Comparison of ENCODE assay signal across 11 cellular contexts in genomic region chr10:22683995-22684305, GRCh38. TPM values are rescaled to one million over a fixed set of nuclear protein-coding genes. Genes with fewer than 3 reads are reported as not detected.
DNase-seq lines count a peak whose midpoint lies in the region; ATAC-seq and TF ChIP-seq lines count a peak whose summit lies in the region.
"Had no signal": no experiment of that assay in that cellular context is flagged by ENCODE, and none has a peak within 500 bp of the region (broad histone marks: within the 10 kb centered on the region; RNA-seq: fewer than 3 reads in every experiment).

No MANE protein-coding gene starts in this region.

- H3K9me2 ChIP-seq in PC-9 (ENCODE audit: insufficient read depth): no peaks in the 10 kb centered on the region

- no peaks in the 10 kb centered on the region for H4K20me1 ChIP-seq in PC-9 (ENCODE audit: insufficient read depth)

- H3K4me1 ChIP-seq in PC-9 (replicated peaks; ENCODE audit: insufficient read depth) (peaks cover 49% of the 10 kb centered on the region), thoracic aorta (ENCODE audit: control insufficient read depth in 1 of 2, low read depth in 2 of 2) (peaks cover 26 to 52% of the 10 kb centered on the region in 2 donors), psoas muscle (no peaks in the 10 kb centered on the region)

- no peaks in the 10 kb centered on the region for H3K36me3 ChIP-seq in PC-9 (ENCODE audit: low read depth)
- H3K36me3 ChIP-seq in thoracic aorta: no peaks in the 10 kb centered on the region
- H3K36me3 ChIP-seq in psoas muscle (ENCODE audit: insufficient read depth in 1 of 2, low read depth in 1 of 2): no peaks in the 10 kb centered on the region

- peak overlapping the region; percentile 99 for H3K27ac Mint-ChIP-seq in activated CD8-positive, alpha-beta memory T cell treated with anti-CD3 and anti-CD28 coated beads, Interleukin-2, amount 10 ng/mL, durations not matched to agents 7 days and 5 days

- H2AFZ ChIP-seq in PC-9: no peak overlapping the region

- DNase-seq in activated CD8-positive, alpha-beta memory T cell treated with anti-CD3 and anti-CD28 coated beads, Interleukin-2, amount 10 ng/mL, durations not matched to agents 7 days and 5 days: no peak
- no peak for DNase-seq in activated CD8-positive, alpha-beta memory T cell treated with anti-CD3 and anti-CD28 coated beads for 24 hours
- DNase-seq in PC-9 (no peak), erythroblast (lab: John Stamatoyannopoulos, UW) (peak; percentile 77 to 81), thoracic aorta (ENCODE audit: low spot score) (no peak), psoas muscle (no peak)
- DNase-seq: hypothalamus, NCI-H187 treated with DMSO at 0.1 percent for 48 hours had no signal

- H3K9me3 Mint-ChIP-seq in activated CD8-positive, alpha-beta memory T cell treated with anti-CD3 and anti-CD28 coated beads, Interleukin-2, amount 10 ng/mL, durations not matched to agents 7 days and 5 days (ENCODE audit: low read depth): no peaks in the 10 kb centered on the region

- WGBS in psoas muscle, 3 donors: 74 to 78% (median 74%) methylated on average over 1 of the region's 1 CpG

- H3K9me3 ChIP-seq in PC-9 (ENCODE audit: insufficient read depth, low read depth) (no peaks in the 10 kb centered on the region), thoracic aorta (no peaks in the 10 kb centered on the region), psoas muscle (no peaks in the 10 kb centered on the region)

- TF ChIP-seq CTCF in PC-9 (conservative IDR thresholded peaks at IDR 0.05): no peak
- no peak for TF ChIP-seq CTCF in thoracic aorta (IDR thresholded peaks at IDR 0.05)
- no peak for TF ChIP-seq CTCF in psoas muscle (IDR thresholded peaks at IDR 0.05)

- CTCF ChIA-PET in activated CD8-positive, alpha-beta memory T cell treated with anti-CD3 and anti-CD28 coated beads, Interleukin-2, amount 10 ng/mL, durations not matched to agents 7 days and 5 days (lab: Charles Lee): interaction anchor here (1.1 to 3.2 kb wide), 5 partner anchors 9 to 109 kb away, joined by 3 to 15 read pairs (median 5); no protein-coding TSS in a partner anchor
- CTCF ChIA-PET in PC-9 (lab: Charles Lee): no interaction called here

- no peaks in the 10 kb centered on the region for H3K27me3 ChIP-seq in PC-9 (ENCODE audit: insufficient read depth, low read depth)
- H3K27me3 ChIP-seq in thoracic aorta (replicated peaks; ENCODE audit: insufficient read depth): no peaks in the 10 kb centered on the region
- H3K27me3 ChIP-seq in psoas muscle (ENCODE audit: insufficient read depth in 3 of 3, low read length in 2 of 3): no peaks in the 10 kb centered on the region

- peaks cover 26% of the 10 kb centered on the region for H3F3A ChIP-seq in PC-9 (ENCODE audit: insufficient read depth, low read depth)

- peaks cover 38% of the 10 kb centered on the region for H3K79me2 ChIP-seq in PC-9 (ENCODE audit: low read depth)

- H3K4me3 ChIP-seq in PC-9: 0 out of 2 replicates have a peak overlapping the region, but pooled peaks have one; percentile 2
- peak overlapping the region; percentile 15 for H3K4me3 ChIP-seq in thoracic aorta
- no peak overlapping the region for H3K4me3 ChIP-seq in psoas muscle

- no peak for ATAC-seq in activated CD8-positive, alpha-beta memory T cell treated with anti-CD3 and anti-CD28 coated beads, Interleukin-2, amount 10 ng/mL, durations not matched to agents 7 days and 5 days
- no peak for ATAC-seq in thoracic aorta (ENCODE audit: insufficient number of reproducible peaks, low FRiP score, low read depth)
- no peak for ATAC-seq in HG03095 (IDR thresholded peaks at IDR 0.05; ENCODE audit: unreplicated experiment)
- ATAC-seq in psoas muscle: no peak
- no peak for ATAC-seq in GM19467 (IDR thresholded peaks at IDR 0.05; ENCODE audit: unreplicated experiment)

- BruUV-seq in PC-9 (replicated peaks; lab: Mats Ljungman, UMichigan): no TSS peak

- peaks cover 80% of the 10 kb centered on the region for H3K4me1 Mint-ChIP-seq in activated CD8-positive, alpha-beta memory T cell treated with anti-CD3 and anti-CD28 coated beads, Interleukin-2, amount 10 ng/mL, durations not matched to agents 7 days and 5 days

- intact Hi-C loops in PC-9 (cut with micrococcal nuclease; ENCODE audit: unreplicated experiment) (loop anchor here (2.0 to 10.0 kb wide), 5 partner anchors 59 to 383 kb away; partner anchors contain the start of gene BMI1), psoas muscle (cut with DNase I) (no loop called here)

- peak overlapping the region; percentile 78 for H3K27ac ChIP-seq in PC-9
- H3K27ac ChIP-seq in thoracic aorta: peak overlapping the region; percentile 12 to 25
- H3K27ac ChIP-seq in psoas muscle: no peak overlapping the region

- H3K27me3 Mint-ChIP-seq in activated CD8-positive, alpha-beta memory T cell treated with anti-CD3 and anti-CD28 coated beads, Interleukin-2, amount 10 ng/mL, durations not matched to agents 7 days and 5 days: no peaks in the 10 kb centered on the region
- H3K27me3 Mint-ChIP-seq: brain had no signal

- peak overlapping the region; percentile 64 for H3K4me3 Mint-ChIP-seq in activated CD8-positive, alpha-beta memory T cell treated with anti-CD3 and anti-CD28 coated beads, Interleukin-2, amount 10 ng/mL, durations not matched to agents 7 days and 5 days

- peaks cover 10% of the 10 kb centered on the region for H3K36me3 Mint-ChIP-seq in activated CD8-positive, alpha-beta memory T cell treated with anti-CD3 and anti-CD28 coated beads, Interleukin-2, amount 10 ng/mL, durations not matched to agents 7 days and 5 days

- TF ChIP-seq POLR2A in erythroblast (IDR thresholded peaks at IDR 0.05; ENCODE audit: low read length): no peak

- H3K4me2 ChIP-seq in PC-9: peak overlapping the region; percentile 68

- POLR2A ChIA-PET in PC-9 (lab: Charles Lee; ENCODE audit: unreplicated experiment): no interaction called here

RNA-seq across cellular contexts. Expression of gene PIP4K2A, which starts 30.4 kb away (rescaled TPM):
- total RNA-seq in activated CD8-positive, alpha-beta memory T cell treated with anti-CD3 and anti-CD28 coated beads, Interleukin-2, amount 10 ng/mL, durations not matched to agents 7 days and 5 days: 100 to 1,000 TPM; 129 to 136 TPM
- total RNA-seq in PC-9 (2021) (16.1 and 21.4 TPM in 2 replicates), thoracic aorta (10 to 100 TPM; 42.6 to 58.6 TPM), psoas muscle (1 to 10 TPM; 5.9 to 9.7 (median 8.0) TPM)
- 1 to 10 TPM; 2.3 to 7.6 (median 4.3) TPM for polyA plus RNA-seq in psoas muscle

Comparison
In these comparisons a context has a peak if more than half of its experiments do, and no peak if none do; other contexts are left out.
1. DNase-seq: peak in erythroblast (2 of 2); none in activated CD8-positive, alpha-beta memory T cell treated with anti-CD3 and anti-CD28 coated beads, Interleukin-2, amount 10 ng/mL, durations not matched to agents 7 days and 5 days (single experiment), activated CD8-positive, alpha-beta memory T cell treated with anti-CD3 and anti-CD28 coated beads for 24 hours (single experiment), PC-9 (0 of 2), thoracic aorta (single experiment) and psoas muscle (0 of 2).